In genomic region chr12:120640840-120641833, GRCh38 we compare ENCODE assay signal across 8 cellular contexts.
A peak's percentile ranks its signal among the peaks of the same experiment; 100 is the strongest.
DNase-seq lines count a peak whose midpoint lies in the region; ATAC-seq and TF ChIP-seq lines count a peak whose summit lies in the region.

No MANE protein-coding gene starts in this region.

- H3K36me3 ChIP-seq in iPS-18a (ENCODE audit: control insufficient read depth, low read depth, low read length): no peaks in the 10 kb centered on the region

- peak; percentile 42 for ATAC-seq in HG03135 (IDR thresholded peaks at IDR 0.05; ENCODE audit: unreplicated experiment)

- DNase-seq in NCI-H510A treated with DMSO at 0.1 percent for 48 hours (lab: John Stamatoyannopoulos, UW): peak; percentile 21
- no peak for DNase-seq in NCI-H510A (lab: John Stamatoyannopoulos, UW)
- peak; percentile 26 for DNase-seq in T follicular helper cell (ENCODE audit: low read depth)
- DNase-seq in astrocyte of the cerebellum (ENCODE audit: low read depth): no peak
- DNase-seq in stimulated activated CD4-positive, alpha-beta T cell treated with anti-CD3 and anti-CD28 coated beads, Interleukin-15, amount 100 ng/mL, for 48 hours (ENCODE audit: low read depth in 2 of 2): peak; percentile 19 to 30
- DNase-seq in foreskin melanocyte: no peak

- in situ Hi-C loops in astrocyte of the cerebellum (cut with HindIII; ENCODE audit: low sequenced_read_pairs): loop anchor here (10.0 kb wide), 1 partner anchor 364 kb away; no protein-coding TSS in a partner anchor

- H3K4me3 ChIP-seq in astrocyte of the cerebellum (ENCODE audit: low read depth, low read length) (peak overlapping the region; percentile 15), iPS-18a (ENCODE audit: low read length) (peak overlapping the region; percentile 41)

- no peaks in the 10 kb centered on the region for H3K4me1 ChIP-seq in iPS-18a (ENCODE audit: control insufficient read depth, low read depth, low read length)

- H3K9me3 ChIP-seq in iPS-18a (ENCODE audit: control insufficient read depth, low read depth, low read length): no peaks in the 10 kb centered on the region

- H3K9ac ChIP-seq in iPS-18a (ENCODE audit: low read length): no peak overlapping the region

- H3K27ac ChIP-seq in iPS-18a (ENCODE audit: low read length): no peak overlapping the region

- H3K27me3 ChIP-seq in iPS-18a (ENCODE audit: control insufficient read depth, insufficient read depth, low read length): peaks cover 21% of the 10 kb centered on the region

- no peak for TF ChIP-seq CTCF in astrocyte of the cerebellum (IDR thresholded peaks at IDR 0.05; ENCODE audit: low read depth, low read length, missing control alignments)

Comparison
In these comparisons a context has a peak if more than half of its experiments do, and no peak if none do; other contexts are left out.
1. DNase-seq: peak in NCI-H510A treated with DMSO at 0.1 percent for 48 hours (single experiment), T follicular helper cell (single experiment) and stimulated activated CD4-positive, alpha-beta T cell treated with anti-CD3 and anti-CD28 coated beads, Interleukin-15, amount 100 ng/mL, for 48 hours (2 of 2); none in NCI-H510A (single experiment), astrocyte of the cerebellum (single experiment) and foreskin melanocyte (single experiment).